ENCODE assay signal across 22 cellular contexts in genomic region chr12:15469342-15469741, GRCh38.
"Had no signal": no experiment of that assay in that cellular context is flagged by ENCODE, and none has a peak within 500 bp of the region (broad histone marks: within the 10 kb centered on the region; RNA-seq: fewer than 3 reads in every experiment).

No MANE protein-coding gene starts in this region.

- H3K9me3 Mint-ChIP-seq: endodermal cell; naive thymus-derived CD8-positive, alpha-beta T cell; neural progenitor cell had no signal

- H3K4me2 ChIP-seq: neural progenitor cell had no signal

- H3K27me3 ChIP-seq: neural progenitor cell, ovary, stomach had no signal

- H3K4me1 Mint-ChIP-seq: endodermal cell; naive thymus-derived CD8-positive, alpha-beta T cell had no signal

- H3K4me1 ChIP-seq: heart left ventricle, stomach had no signal

- H3K27ac ChIP-seq: coronary artery, heart left ventricle, neural progenitor cell, ovary, stomach had no signal

- H3K9me3 ChIP-seq: heart left ventricle, mucosa of descending colon, ovary, stomach had no signal

- H3K36me3 ChIP-seq: heart left ventricle, neural progenitor cell, ovary, stomach had no signal

- H3K27ac Mint-ChIP-seq: endodermal cell; naive thymus-derived CD8-positive, alpha-beta T cell; neural progenitor cell; progenitor cell of endocrine pancreas had no signal

- H3K36me3 Mint-ChIP-seq: naive thymus-derived CD8-positive, alpha-beta T cell; neural progenitor cell had no signal

- DNase-seq: effector CD4-positive, alpha-beta T cell; endodermal cell; foreskin melanocyte; heart left ventricle; hippocampal formation; kidney glomerular epithelial cell; mammary epithelial cell; mucosa of descending colon; naive thymus-derived CD8-positive, alpha-beta T cell; nucleus accumbens; ovary; right cardiac atrium; small intestine; stimulated activated CD4-positive, alpha-beta T cell treated with anti-CD3 and anti-CD28 coated beads, Interleukin-12 subunit alpha, Interleukin-12 subunit beta, amount 100 ng/mL, for 4 hours; stimulated activated naive CD4-positive, alpha-beta T cell; stomach; substantia nigra; trophoblast cell had no signal

- ATAC-seq: heart left ventricle; left lobe of liver; mucosa of descending colon; naive thymus-derived CD8-positive, alpha-beta T cell; right cardiac atrium had no signal

- H3K4me3 ChIP-seq: coronary artery, heart left ventricle, mucosa of descending colon, neural progenitor cell, ovary, stomach had no signal

- H3K4me3 Mint-ChIP-seq: endodermal cell; naive thymus-derived CD8-positive, alpha-beta T cell; neural progenitor cell had no signal

- H2AFZ ChIP-seq: neural progenitor cell had no signal
